ENCODE assay signal across 8 cellular contexts in the genomic region with DNA sequence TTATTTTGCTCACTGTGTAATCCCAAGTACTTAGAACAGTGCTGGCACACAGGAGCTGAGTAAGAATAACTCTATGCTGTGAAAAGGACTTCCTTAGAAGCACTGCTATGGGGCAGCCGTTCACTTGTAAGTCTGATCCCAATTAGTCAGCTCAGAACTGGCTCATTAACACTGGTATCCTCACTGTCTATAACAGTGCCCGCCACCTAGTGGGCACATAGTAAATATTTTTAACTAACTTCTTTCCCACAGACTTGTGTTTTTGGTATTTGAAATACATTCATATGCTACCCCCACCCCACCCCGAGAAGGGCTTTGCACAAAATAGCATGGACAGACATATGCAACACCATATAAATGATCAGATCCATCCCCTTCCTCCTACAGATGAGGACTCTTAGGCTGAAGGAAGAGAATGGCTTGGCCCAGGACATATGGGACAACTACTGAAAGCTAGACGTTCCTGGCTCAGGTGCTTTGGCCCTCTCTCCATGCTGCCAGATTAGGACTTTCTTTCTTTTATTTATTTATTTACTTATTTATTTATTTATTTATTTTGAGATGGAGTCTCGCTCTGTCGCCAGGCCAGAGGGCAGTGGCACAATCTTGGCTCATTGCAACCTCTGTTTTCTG. TPM values are rescaled to one million over a fixed set of nuclear protein-coding genes. Genes with fewer than 3 reads are reported as not detected.
DNase-seq lines count a peak whose midpoint lies in the region; ATAC-seq, FAIRE-seq and TF ChIP-seq lines count a peak whose summit lies in the region.

No MANE protein-coding gene starts in this region.

- no peak overlapping the region for H3K27ac ChIP-seq in CD8-positive, alpha-beta T cell (ENCODE audit: low read depth, low read length)
- H3K27ac ChIP-seq in parathyroid adenoma = no peak overlapping the region

- no peaks in the 10 kb centered on the region for H3K27me3 ChIP-seq in CD8-positive, alpha-beta T cell (ENCODE audit: insufficient read depth, low read length)
- no peaks in the 10 kb centered on the region for H3K27me3 ChIP-seq in parathyroid adenoma (ENCODE audit: control insufficient read depth, insufficient read depth, low read length)

- ATAC-seq in CD8-positive, alpha-beta T cell = peak; percentile 29
- ATAC-seq in GM19351 (IDR thresholded peaks at IDR 0.05; ENCODE audit: unreplicated experiment) (peak; percentile 31), HG03520 (IDR thresholded peaks at IDR 0.05; ENCODE audit: unreplicated experiment) (peak; percentile 28)

- no peak overlapping the region for H2AFZ ChIP-seq in parathyroid adenoma

- no peak overlapping the region for H3K27ac Mint-ChIP-seq in CD8-positive, alpha-beta T cell

- no peaks in the 10 kb centered on the region for H3K9me3 ChIP-seq in CD8-positive, alpha-beta T cell (ENCODE audit: low read length)
- no peaks in the 10 kb centered on the region for H3K9me3 ChIP-seq in parathyroid adenoma (ENCODE audit: control insufficient read depth, low read length)

- intact Hi-C loops in CD8-positive, alpha-beta T cell (cut with DNase I, micrococcal nuclease) = loop anchor here in 1 of 2 experiments (1.0 kb wide), 1 partner anchor 236 kb away; no protein-coding TSS in a partner anchor

- H3K4me1 Mint-ChIP-seq in CD8-positive, alpha-beta T cell (ENCODE audit: low read depth) = peaks cover 6% of the 10 kb centered on the region

- no peak overlapping the region for H3K9ac ChIP-seq in parathyroid adenoma

- CTCF ChIA-PET in CD8-positive, alpha-beta T cell (lab: Charles Lee) = interaction anchor here (0.9 to 1.5 kb wide), 8 partner anchors 9 to 234 kb away, joined by 3 to 5 read pairs (median 4); no protein-coding TSS in a partner anchor

- H3K4me1 ChIP-seq in CD8-positive, alpha-beta T cell (ENCODE audit: insufficient read depth, low read length) = no peaks in the 10 kb centered on the region
- no peaks in the 10 kb centered on the region for H3K4me1 ChIP-seq in parathyroid adenoma

- no peak overlapping the region for H3K4me3 Mint-ChIP-seq in CD8-positive, alpha-beta T cell

- H3K27me3 Mint-ChIP-seq in CD8-positive, alpha-beta T cell (ENCODE audit: low read depth) = peaks cover 2% of the 10 kb centered on the region

- peak in 3 of 7 experiments; percentile 1 to 17 (median 16) for DNase-seq in CD8-positive, alpha-beta T cell
- DNase-seq in NOMO-1 treated with DMSO at 0.1 percent for 48 hours (lab: John Stamatoyannopoulos, UW; ENCODE audit: unreplicated experiment) (peak; percentile 81), frontal cortex (ENCODE audit: low spot score in 2 of 2) (peak; percentile 10 to 22), NCI-H226 (no peak)
- DNase-seq in activated T-cell treated with anti-CD3 and anti-CD28 coated beads, Interleukin-2, amount 50 U/mL, for 1 hour = peak; percentile 21

- POLR2A ChIA-PET in CD8-positive, alpha-beta T cell (lab: Charles Lee) = interaction anchor here (1.6 kb wide), 1 partner anchor 13 kb away, joined by 3 read pairs; no protein-coding TSS in a partner anchor

- no peaks in the 10 kb centered on the region for H3K36me3 ChIP-seq in CD8-positive, alpha-beta T cell (ENCODE audit: insufficient read depth, low read length)
- H3K36me3 ChIP-seq in parathyroid adenoma (ENCODE audit: control insufficient read depth, insufficient read depth, low read length) = no peaks in the 10 kb centered on the region

- no peak for FAIRE-seq in frontal cortex (lab: Jason Lieb, UNC)

- no peaks in the 10 kb centered on the region for H3K36me3 Mint-ChIP-seq in CD8-positive, alpha-beta T cell

- no peaks in the 10 kb centered on the region for H3K79me2 ChIP-seq in parathyroid adenoma

- H3K9me3 Mint-ChIP-seq in CD8-positive, alpha-beta T cell = no peaks in the 10 kb centered on the region

- no peak overlapping the region for H3K4me3 ChIP-seq in CD8-positive, alpha-beta T cell (ENCODE audit: low read depth, low read length)
- no peak overlapping the region for H3K4me3 ChIP-seq in parathyroid adenoma (ENCODE audit: low read depth, low read length)

- peak; percentile 51 for TF ChIP-seq CTCF in CD8-positive, alpha-beta T cell (IDR thresholded peaks at IDR 0.05)
- peak; percentile 67 for TF ChIP-seq CTCF in parathyroid adenoma (IDR thresholded peaks at IDR 0.05)

- H3K4me2 ChIP-seq in parathyroid adenoma (ENCODE audit: low read length) = no peak overlapping the region

RNA-seq across cellular contexts. Expression of a gene that starts 47.1 kb away (rescaled TPM):
- total RNA-seq in CD8-positive, alpha-beta T cell = under 1 TPM; 0.43 to 0.56 TPM
- total RNA-seq in frontal cortex = 188 TPM

Comparison
In these comparisons a context has a peak if more than half of its experiments do, and no peak if none do; other contexts are left out.
1. RNA of a gene that starts 47.1 kb away (total RNA-seq): 188 TPM in frontal cortex (single experiment); 0.43 to 0.56 TPM in CD8-positive, alpha-beta T cell; every median in the first group is over 100 times any median in the second.
2. Peak in every context shown above with its lines, with median percentiles within 50 percentile points of each other: ATAC-seq.